In genomic region chr7:30479356-30480120, GRCh38 we compare ENCODE assay signal across 8 cellular contexts. TPM values are rescaled to one million over a fixed set of nuclear protein-coding genes. Genes with fewer than 3 reads are reported as not detected.
DNase-seq lines count a peak whose midpoint lies in the region; ATAC-seq and TF ChIP-seq lines count a peak whose summit lies in the region.
"Not testable (repeated sequence)": the region's sequence is repeated elsewhere in the genome, so short reads cannot be mapped to it uniquely, and the experiment has no call there.

No MANE protein-coding gene starts in this region.

- H3K9me2 ChIP-seq in Loucy (replicated peaks; ENCODE audit: low read depth, low read length); SK-N-SH: not testable (repeated sequence)

- H3K27ac ChIP-seq in SK-N-SH (ENCODE audit: low read depth in 2 of 2, low read length in 1 of 2) (peak overlapping the region; percentile 90 to 96), prostate gland (peak overlapping the region; percentile 81 to 89), tibial artery (peak overlapping the region; percentile 87 to 95)

- DNase-seq in EL: peak; percentile 51
- not testable (repeated sequence) for DNase-seq in SK-N-SH; left colon; prostate gland (ENCODE audit: low spot score); tibial artery
- peak; percentile 54 for DNase-seq in activated naive CD4-positive, alpha-beta T cell treated with anti-CD3 and anti-CD28 coated beads for 36 hours

- not testable (repeated sequence) for H3K9me3 ChIP-seq in Loucy (ENCODE audit: insufficient read depth, low read depth, low read length); SK-N-SH; endocrine pancreas (ENCODE audit: control insufficient read depth, low read length); prostate gland; tibial artery

- not testable (repeated sequence) for H3K9me3 Mint-ChIP-seq in activated naive CD4-positive, alpha-beta T cell treated with anti-CD3 and anti-CD28 coated beads for 36 hours

- POLR2A ChIA-PET in SK-N-SH (lab: Yijun Ruan, JAX): interaction anchor here (2.0 to 2.6 kb wide), 3 partner anchors 14 to 31 kb away, joined by 6 to 13 read pairs (median 10); no protein-coding TSS in a partner anchor

- WGBS in SK-N-SH (ENCODE audit: low lambda C conversion rate): 86% methylated on average over 14 of the region's 14 CpGs
- WGBS in prostate gland: 75% methylated on average over 14 of the region's 14 CpGs

- H3K4me2 ChIP-seq in Loucy (ENCODE audit: low read depth, low read length, poor library complexity, severe bottlenecking) (peak overlapping the region; percentile 82), SK-N-SH (peak overlapping the region; percentile 94)

- H3K36me3 Mint-ChIP-seq in activated naive CD4-positive, alpha-beta T cell treated with anti-CD3 and anti-CD28 coated beads for 36 hours (ENCODE audit: low read depth): not testable (repeated sequence)

- H4K20me1 ChIP-seq in Loucy (ENCODE audit: insufficient read depth, low read length, poor library complexity, severe bottlenecking); SK-N-SH (ENCODE audit: insufficient read depth): not testable (repeated sequence)

- peak; percentile 39 for ATAC-seq in left colon

- peaks cover 44% of the 10 kb centered on the region for H3K4me1 Mint-ChIP-seq in activated naive CD4-positive, alpha-beta T cell treated with anti-CD3 and anti-CD28 coated beads for 36 hours (ENCODE audit: low read depth)

- peak overlapping the region; percentile 89 for H3K4me3 Mint-ChIP-seq in activated naive CD4-positive, alpha-beta T cell treated with anti-CD3 and anti-CD28 coated beads for 36 hours

- not testable (repeated sequence) for TF ChIP-seq EP300 in SK-N-SH (IDR thresholded peaks at IDR 0.05; ENCODE audit: borderline replicate concordance in 1 of 2, low read depth in 1 of 2, low read length in 1 of 2)

- not testable (repeated sequence) for TF ChIP-seq POLR2A in prostate gland (IDR thresholded peaks at IDR 0.05)

- peak overlapping the region; percentile 95 for H3K4me3 ChIP-seq in Loucy (ENCODE audit: low read length, poor library complexity, severe bottlenecking)
- peak overlapping the region; percentile 85 to 90 for H3K4me3 ChIP-seq in SK-N-SH (ENCODE audit: low read depth in 2 of 2, low read length in 1 of 2)
- H3K4me3 ChIP-seq in endocrine pancreas (ENCODE audit: control insufficient read depth, insufficient read depth, low read length): peak overlapping the region; percentile 61
- H3K4me3 ChIP-seq in prostate gland: peak overlapping the region; percentile 55 to 58
- H3K4me3 ChIP-seq in tibial artery: peak overlapping the region; percentile 69 to 81

- CTCF ChIA-PET in SK-N-SH (lab: Yijun Ruan, JAX): interaction anchor here (0.9 to 2.4 kb wide), 9 partner anchors 8 to 85 kb away, joined by 3 to 11 read pairs (median 3); no protein-coding TSS in a partner anchor
- CTCF ChIA-PET in activated naive CD4-positive, alpha-beta T cell treated with anti-CD3 and anti-CD28 coated beads for 36 hours (lab: Charles Lee): interaction anchor here (0.6 to 1.9 kb wide), 3 partner anchors 10 to 150 kb away, joined by 3 to 4 read pairs (median 3); no protein-coding TSS in a partner anchor

- not testable (repeated sequence) for H3K79me2 ChIP-seq in Loucy (ENCODE audit: insufficient read depth, low read length)
- peaks cover 19% of the 10 kb centered on the region; the same call in 1 of the 2 replicates for H3K79me2 ChIP-seq in SK-N-SH (ENCODE audit: insufficient read depth)

- not testable (repeated sequence) for H3F3A ChIP-seq in Loucy (ENCODE audit: low read depth)
- peaks cover 11% of the 10 kb centered on the region for H3F3A ChIP-seq in SK-N-SH (replicated peaks; ENCODE audit: insufficient read depth)

- not testable (repeated sequence) for H3K27me3 ChIP-seq in Loucy (ENCODE audit: insufficient read depth, low read length, poor library complexity, severe bottlenecking); SK-N-SH (ENCODE audit: insufficient read depth); endocrine pancreas (ENCODE audit: control insufficient read depth, insufficient read depth, low read length); prostate gland (replicated peaks; ENCODE audit: insufficient read depth); tibial artery

- peak overlapping the region; percentile 99 for H2AFZ ChIP-seq in Loucy (ENCODE audit: low read length)
- H2AFZ ChIP-seq in SK-N-SH (ENCODE audit: low read depth): peak overlapping the region; percentile 84

- intact Hi-C loops in activated naive CD4-positive, alpha-beta T cell treated with anti-CD3 and anti-CD28 coated beads for 36 hours (cut with micrococcal nuclease): loop anchor here (1.0 to 10.0 kb wide), 7 partner anchors 26 to 453 kb away; partner anchors contain the start of genes FKBP14, GARS1 and ZNRF2
- intact Hi-C loops in left colon (cut with DNase I, micrococcal nuclease); prostate gland (cut with DNase I); tibial artery (cut with DNase I; ENCODE audit: low total_unique reads): not testable (repeated sequence)

- TF ChIP-seq CTCF in Loucy (conservative IDR thresholded peaks at IDR 0.05; ENCODE audit: low read length); SK-N-SH (IDR thresholded peaks at IDR 0.05); prostate gland (IDR thresholded peaks at IDR 0.05); tibial artery (IDR thresholded peaks at IDR 0.05): not testable (repeated sequence)

- not testable (repeated sequence) for H3K36me3 ChIP-seq in Loucy (ENCODE audit: insufficient read depth, low read length); SK-N-SH (replicated peaks in 1 of 2; ENCODE audit: control insufficient read depth in 1 of 2, insufficient read depth in 2 of 2, low read length in 1 of 2); endocrine pancreas (ENCODE audit: control insufficient read depth, insufficient read depth, low read length); prostate gland; tibial artery

- H3K9ac ChIP-seq in Loucy (ENCODE audit: low read depth, low read length, poor library complexity, severe bottlenecking) (peak overlapping the region; percentile 84), SK-N-SH (peak overlapping the region; percentile 91; the same call in 1 of the 2 replicates)
- not testable (repeated sequence) for H3K9ac ChIP-seq in endocrine pancreas (ENCODE audit: control insufficient read depth, insufficient read depth, low read length)

- TF ChIP-seq RAD21 in SK-N-SH (IDR thresholded peaks at IDR 0.05; ENCODE audit: low read length): not testable (repeated sequence)

- peak overlapping the region; percentile 85 for H3K27ac Mint-ChIP-seq in activated naive CD4-positive, alpha-beta T cell treated with anti-CD3 and anti-CD28 coated beads for 36 hours

- not testable (repeated sequence) for H3K27me3 Mint-ChIP-seq in activated naive CD4-positive, alpha-beta T cell treated with anti-CD3 and anti-CD28 coated beads for 36 hours (ENCODE audit: low read depth)

- H3K4me1 ChIP-seq in Loucy (ENCODE audit: insufficient read depth, low read length, poor library complexity, severe bottlenecking): peaks cover 43% of the 10 kb centered on the region
- peaks cover 0 to 31% of the 10 kb centered on the region in 2 experiments; a peak in 2 of 4 replicates for H3K4me1 ChIP-seq in SK-N-SH (ENCODE audit: control insufficient read depth in 1 of 2, insufficient read depth in 2 of 2, low read depth in 1 of 2, low read length in 1 of 2)
- H3K4me1 ChIP-seq in endocrine pancreas (ENCODE audit: control insufficient read depth, insufficient read depth, low read length); prostate gland (replicated peaks): not testable (repeated sequence)
- peaks cover 0 to 45% (median 22%) of the 10 kb centered on the region in 4 donors for H3K4me1 ChIP-seq in tibial artery

RNA-seq across cellular contexts. Expression of gene NOD1, which starts 1.0 kb away (rescaled TPM):
- polyA plus RNA-seq in SK-N-SH (2012; rRNA removed): 5.5 and 5.6 TPM in 2 replicates
- polyA plus RNA-seq in SK-N-SH (2012; cell fraction: cytosol; rRNA removed): 3.2 and 3.5 TPM in 2 replicates
- 15.0 and 18.3 TPM in 2 replicates for polyA plus RNA-seq in SK-N-SH (2012; cell fraction: nucleus; rRNA removed)
- 1 to 10 TPM; 9.2 to 9.8 TPM for total RNA-seq in activated naive CD4-positive, alpha-beta T cell treated with anti-CD3 and anti-CD28 coated beads for 36 hours
- total RNA-seq in left colon (10 to 100 TPM; 12.7 to 14.5 TPM), prostate gland (10 to 100 TPM in 1 of 2 donors, 1 to 10 TPM in 1; 3.5 to 12.3 TPM)

RNA-seq across cellular contexts. Expression of gene GGCT, which starts 25.1 kb away (rescaled TPM):
- 20.8 and 21.8 TPM in 2 replicates for polyA plus RNA-seq in SK-N-SH (2012; rRNA removed)
- 30.8 and 39.4 TPM in 2 replicates for polyA plus RNA-seq in SK-N-SH (2012; cell fraction: cytosol; rRNA removed)
- 10.2 and 10.5 TPM in 2 replicates for polyA plus RNA-seq in SK-N-SH (2012; cell fraction: nucleus; rRNA removed)
- 10 to 100 TPM; 83.0 to 83.8 TPM for total RNA-seq in activated naive CD4-positive, alpha-beta T cell treated with anti-CD3 and anti-CD28 coated beads for 36 hours
- total RNA-seq in left colon (10 to 100 TPM; 34.8 to 47.6 TPM), prostate gland (10 to 100 TPM; 14.7 to 54.0 TPM)
